In the genomic region with DNA sequence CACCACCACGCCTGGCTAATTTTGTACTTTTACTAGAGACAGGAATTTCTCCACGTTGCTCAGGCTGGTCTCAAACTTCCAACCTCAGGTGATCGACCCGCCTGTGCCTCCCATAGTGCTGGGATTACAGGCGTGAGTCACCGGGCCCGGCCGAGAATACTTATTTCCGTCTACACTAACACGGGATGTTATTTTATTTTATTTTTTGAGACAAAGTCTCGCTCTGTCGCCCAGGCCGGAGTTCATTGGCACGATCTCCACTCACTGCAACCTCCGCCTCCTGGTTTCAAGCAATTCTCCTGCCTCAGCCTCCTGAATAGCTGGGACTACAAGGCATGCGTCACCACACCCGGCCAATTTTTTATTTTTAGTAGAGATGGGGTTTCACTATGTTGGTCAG, we compare ENCODE assay signal across 29 cellular contexts.
"Had no signal": no experiment of that assay in that cellular context is flagged by ENCODE, and none has a peak within 500 bp of the region (broad histone marks: within the 10 kb centered on the region; RNA-seq: fewer than 3 reads in every experiment).

No MANE protein-coding gene starts in this region.

- DNase-seq: naive B cell; naive thymus-derived CD8-positive, alpha-beta T cell; nephron progenitor cell; pancreas; psoas muscle; right lobe of liver; sigmoid colon; small intestine; stimulated activated CD4-positive, alpha-beta T cell treated with anti-CD3 and anti-CD28 coated beads, Interleukin-12 subunit alpha, Interleukin-12 subunit beta, amount 100 ng/mL, for 4 hours; stimulated activated CD4-positive, alpha-beta T cell treated with anti-CD3 and anti-CD28 coated beads, Interleukin-1b, Interleukin-23, amount 100 ng/mL, for 48 hours; stimulated activated CD4-positive, alpha-beta T cell treated with anti-CD3 and anti-CD28 coated beads, Interleukin-4, amount 100 ng/mL, for 1 hour; stimulated activated CD4-positive, alpha-beta T cell treated with anti-CD3 and anti-CD28 coated beads, Interleukin-4, amount 100 ng/mL, for 4 hours; stimulated activated CD8-positive, alpha-beta memory T cell treated with anti-CD3 and anti-CD28 coated beads, Interleukin-4, amount 100 ng/mL, for 48 hours; stimulated activated naive CD4-positive, alpha-beta T cell; stimulated activated naive CD8-positive, alpha-beta T cell treated with anti-CD3 and anti-CD28 coated beads, Interleukin-15, amount 100 ng/mL, for 72 hours; stimulated activated naive CD8-positive, alpha-beta T cell treated with anti-CD3 and anti-CD28 coated beads, Interleukin-15, Interleukin-2, amounts not matched to agents 100 U/mL and 50 U/mL, for 24 hours; substantia nigra; testis; transverse colon; upper lobe of right lung; uterus had no signal

- ATAC-seq: naive thymus-derived CD8-positive, alpha-beta T cell; natural killer cell treated with Interleukin-12 subunit alpha and Interleukin-12 subunit beta and Interleukin-15 and Interleukin-18, amount 100 ng/mL, for 72 hours; pancreas; psoas muscle; right cardiac atrium; right lobe of liver; stimulated activated memory B cell treated with anti-CD40 and anti-IgM and Interleukin-4, amounts not matched to agents 10 μg/mL and 1 μg/mL and 100 μg/mL, for 72 hours; stimulated activated naive CD8-positive, alpha-beta T cell treated with anti-CD3 and anti-CD28 coated beads, Interleukin-15, amount 100 ng/mL, for 72 hours; stimulated activated naive CD8-positive, alpha-beta T cell treated with anti-CD3 and anti-CD28 coated beads, Interleukin-15, Interleukin-2, amounts not matched to agents 100 U/mL and 50 U/mL, for 24 hours; upper lobe of right lung had no signal

- H3K27me3 ChIP-seq: pancreas, right lobe of liver, sigmoid colon, suprapubic skin, testis, tibial artery, transverse colon, upper lobe of right lung, uterus had no signal

- H3K4me3 ChIP-seq: pancreas, psoas muscle, right lobe of liver, sigmoid colon, suprapubic skin, testis, tibial artery, transverse colon, upper lobe of right lung, uterus had no signal

- H3K27ac Mint-ChIP-seq: naive B cell; naive thymus-derived CD8-positive, alpha-beta T cell; natural killer cell treated with Interleukin-12 subunit alpha and Interleukin-12 subunit beta and Interleukin-15 and Interleukin-18, amount 100 ng/mL, for 72 hours; nephron progenitor cell; progenitor cell of endocrine pancreas; stimulated activated memory B cell treated with anti-CD40 and anti-IgM and Interleukin-4, amounts not matched to agents 10 μg/mL and 1 μg/mL and 100 μg/mL, for 72 hours; type B pancreatic cell had no signal

- H3K4me1 Mint-ChIP-seq: naive B cell; naive thymus-derived CD8-positive, alpha-beta T cell; nephron progenitor cell; neural crest cell; stimulated activated memory B cell treated with anti-CD40 and anti-IgM and Interleukin-4, amounts not matched to agents 10 μg/mL and 1 μg/mL and 100 μg/mL, for 72 hours; stimulated activated naive CD8-positive, alpha-beta T cell treated with anti-CD3 and anti-CD28 coated beads, Interleukin-15, amount 100 ng/mL, for 72 hours had no signal

- H3K4me1 ChIP-seq: psoas muscle, sigmoid colon, testis, tibial artery, transverse colon, upper lobe of right lung, uterus had no signal

- H3K27ac ChIP-seq: pancreas, psoas muscle, right lobe of liver, sigmoid colon, suprapubic skin, testis, tibial artery, transverse colon, upper lobe of right lung, uterus had no signal

- H3K36me3 ChIP-seq: pancreas, right lobe of liver, sigmoid colon, suprapubic skin, tibial artery, transverse colon, upper lobe of right lung, uterus had no signal

- H3K9me3 Mint-ChIP-seq: natural killer cell treated with Interleukin-12 subunit alpha and Interleukin-12 subunit beta and Interleukin-15 and Interleukin-18, amount 100 ng/mL, for 72 hours; neural crest cell; type B pancreatic cell had no signal

- H3K9me3 ChIP-seq: pancreas, psoas muscle, right lobe of liver, sigmoid colon, suprapubic skin, testis, tibial artery, transverse colon, upper lobe of right lung, uterus had no signal

- H3K4me3 Mint-ChIP-seq: naive B cell; naive thymus-derived CD8-positive, alpha-beta T cell; natural killer cell treated with Interleukin-12 subunit alpha and Interleukin-12 subunit beta and Interleukin-15 and Interleukin-18, amount 100 ng/mL, for 72 hours; nephron progenitor cell; neural crest cell; stimulated activated memory B cell treated with anti-CD40 and anti-IgM and Interleukin-4, amounts not matched to agents 10 μg/mL and 1 μg/mL and 100 μg/mL, for 72 hours; stimulated activated naive CD8-positive, alpha-beta T cell treated with anti-CD3 and anti-CD28 coated beads, Interleukin-15, amount 100 ng/mL, for 72 hours; type B pancreatic cell had no signal

- H3K36me3 Mint-ChIP-seq: natural killer cell treated with Interleukin-12 subunit alpha and Interleukin-12 subunit beta and Interleukin-15 and Interleukin-18, amount 100 ng/mL, for 72 hours; stimulated activated memory B cell treated with anti-CD40 and anti-IgM and Interleukin-4, amounts not matched to agents 10 μg/mL and 1 μg/mL and 100 μg/mL, for 72 hours; type B pancreatic cell had no signal
